In genomic region chr7:46671108-46671769, GRCh38 we compare ENCODE assay signal across 28 cellular contexts.
"Had no signal": no experiment of that assay in that cellular context is flagged by ENCODE, and none has a peak within 500 bp of the region (broad histone marks: within the 10 kb centered on the region; RNA-seq: fewer than 3 reads in every experiment).

No MANE protein-coding gene starts in this region.

- H3K27me3 ChIP-seq: breast epithelium, gastroesophageal sphincter, stomach, thyroid gland had no signal

- H3K36me3 ChIP-seq: breast epithelium, gastroesophageal sphincter, stomach, thyroid gland had no signal

- ATAC-seq: activated CD4-positive, CD25-positive, alpha-beta regulatory T cell treated with anti-CD3 and anti-CD28 coated beads, Interleukin-2, amount 50 U/mL, for 24 hours; activated CD8-positive, alpha-beta T cell treated with anti-CD3 and anti-CD28 coated beads for 36 hours; activated naive CD8-positive, alpha-beta T cell treated with anti-CD3 and anti-CD28 coated beads, Interleukin-2, amount 50 U/mL, for 24 hours; gastroesophageal sphincter; left colon; naive thymus-derived CD4-positive, alpha-beta T cell; right cardiac atrium; stimulated activated naive B cell treated with anti-CD40 and anti-IgM and Interleukin-4, amounts not matched to agents 10 μg/mL and 1 μg/mL and 100 μg/mL, for 72 hours had no signal

- H3K9me3 ChIP-seq: breast epithelium, gastroesophageal sphincter, stomach, thyroid gland had no signal

- H3K27me3 Mint-ChIP-seq: activated CD4-positive, alpha-beta T cell treated with anti-CD3 and anti-CD28 coated beads, Interleukin-2, amount 10 ng/mL, durations not matched to agents 24 days and 14 days; activated CD8-positive, alpha-beta T cell treated with anti-CD3 and anti-CD28 coated beads for 36 hours; activated naive CD4-positive, alpha-beta T cell treated with anti-CD3 and anti-CD28 coated beads, Interleukin-2, amount 50 U/mL, for 24 hours; activated naive CD8-positive, alpha-beta T cell treated with anti-CD3 and anti-CD28 coated beads, Interleukin-2, amount 50 U/mL, for 24 hours; stimulated activated naive B cell treated with anti-CD40 and anti-IgM and Interleukin-4, amounts not matched to agents 10 μg/mL and 1 μg/mL and 100 μg/mL, for 72 hours had no signal

- H2AFZ ChIP-seq: parathyroid adenoma had no signal

- H3K4me3 Mint-ChIP-seq: activated CD4-positive, alpha-beta T cell treated with anti-CD3 and anti-CD28 coated beads, Interleukin-2, amount 10 ng/mL, durations not matched to agents 24 days and 14 days; activated CD8-positive, alpha-beta T cell treated with anti-CD3 and anti-CD28 coated beads for 36 hours; activated naive CD4-positive, alpha-beta T cell treated with anti-CD3 and anti-CD28 coated beads, Interleukin-2, amount 50 U/mL, for 24 hours; activated naive CD8-positive, alpha-beta T cell treated with anti-CD3 and anti-CD28 coated beads, Interleukin-2, amount 50 U/mL, for 24 hours; naive thymus-derived CD4-positive, alpha-beta T cell; stimulated activated naive B cell treated with anti-CD40 and anti-IgM and Interleukin-4, amounts not matched to agents 10 μg/mL and 1 μg/mL and 100 μg/mL, for 72 hours had no signal

- H3K4me1 Mint-ChIP-seq: activated CD4-positive, alpha-beta T cell treated with anti-CD3 and anti-CD28 coated beads, Interleukin-2, amount 10 ng/mL, durations not matched to agents 24 days and 14 days; activated naive CD4-positive, alpha-beta T cell treated with anti-CD3 and anti-CD28 coated beads, Interleukin-2, amount 50 U/mL, for 24 hours; activated naive CD8-positive, alpha-beta T cell treated with anti-CD3 and anti-CD28 coated beads, Interleukin-2, amount 50 U/mL, for 24 hours; naive thymus-derived CD4-positive, alpha-beta T cell; stimulated activated naive B cell treated with anti-CD40 and anti-IgM and Interleukin-4, amounts not matched to agents 10 μg/mL and 1 μg/mL and 100 μg/mL, for 72 hours had no signal

- H3K27ac Mint-ChIP-seq: activated CD4-positive, alpha-beta T cell treated with anti-CD3 and anti-CD28 coated beads, Interleukin-2, amount 10 ng/mL, durations not matched to agents 24 days and 14 days; activated CD8-positive, alpha-beta T cell treated with anti-CD3 and anti-CD28 coated beads for 36 hours; activated naive CD4-positive, alpha-beta T cell treated with anti-CD3 and anti-CD28 coated beads, Interleukin-2, amount 50 U/mL, for 24 hours; activated naive CD8-positive, alpha-beta T cell treated with anti-CD3 and anti-CD28 coated beads, Interleukin-2, amount 50 U/mL, for 24 hours; activated T-helper 2 cell treated with anti-CD3 and anti-CD28 coated beads, Interferon-gamma antibody, Interleukin-2, Interleukin-4, amounts not matched to agents 10 μg/mL and 5 μg/mL and 100 μg/mL, durations not matched to agents 14 hours and 24 hours and 36 hours; naive thymus-derived CD4-positive, alpha-beta T cell; stimulated activated naive B cell treated with anti-CD40 and anti-IgM and Interleukin-4, amounts not matched to agents 10 μg/mL and 1 μg/mL and 100 μg/mL, for 72 hours had no signal

- H3K4me1 ChIP-seq: breast epithelium, gastroesophageal sphincter, parathyroid adenoma, stomach, thyroid gland had no signal

- H3K9ac ChIP-seq: parathyroid adenoma had no signal

- H3K27ac ChIP-seq: breast epithelium, gastroesophageal sphincter, parathyroid adenoma, stomach, thyroid gland, VCaP had no signal

- H3K4me3 ChIP-seq: breast epithelium, gastroesophageal sphincter, stomach, thyroid gland had no signal

- H3K79me2 ChIP-seq: parathyroid adenoma had no signal

- H3K36me3 Mint-ChIP-seq: activated naive CD4-positive, alpha-beta T cell treated with anti-CD3 and anti-CD28 coated beads, Interleukin-2, amount 50 U/mL, for 24 hours; naive thymus-derived CD4-positive, alpha-beta T cell; stimulated activated naive B cell treated with anti-CD40 and anti-IgM and Interleukin-4, amounts not matched to agents 10 μg/mL and 1 μg/mL and 100 μg/mL, for 72 hours had no signal

- DNase-seq: activated CD4-positive, alpha-beta T cell treated with anti-CD3 and anti-CD28 coated beads, Interleukin-2, amount 10 ng/mL, durations not matched to agents 24 days and 14 days; activated CD8-positive, alpha-beta T cell treated with anti-CD3 and anti-CD28 coated beads for 36 hours; activated naive CD8-positive, alpha-beta T cell treated with anti-CD3 and anti-CD28 coated beads, Interleukin-2, amount 50 U/mL, for 24 hours; activated T-cell treated with anti-CD3 and anti-CD28 coated beads, Interleukin-2, amount 50 U/mL, for 48 hours; amygdala; central memory CD4-positive, alpha-beta T cell; dermis blood vessel endothelial cell; effector CD4-positive, alpha-beta T cell; hippocampal formation; kidney; left colon; mammary epithelial cell; midbrain; naive thymus-derived CD4-positive, alpha-beta T cell; occipital lobe; right cardiac atrium; stimulated activated CD4-positive, alpha-beta T cell treated with anti-CD3 and anti-CD28 coated beads, Interleukin-15, amount 100 ng/mL, for 24 hours; stimulated activated CD4-positive, alpha-beta T cell treated with anti-CD3 and anti-CD28 coated beads, Interleukin-2, amount 100 ng/mL, for 24 hours; stimulated activated naive B cell treated with anti-CD40 and anti-IgM and Interleukin-4, amounts not matched to agents 10 μg/mL and 1 μg/mL and 100 μg/mL, for 72 hours; stomach; thyroid gland had no signal
